In the genomic region with DNA sequence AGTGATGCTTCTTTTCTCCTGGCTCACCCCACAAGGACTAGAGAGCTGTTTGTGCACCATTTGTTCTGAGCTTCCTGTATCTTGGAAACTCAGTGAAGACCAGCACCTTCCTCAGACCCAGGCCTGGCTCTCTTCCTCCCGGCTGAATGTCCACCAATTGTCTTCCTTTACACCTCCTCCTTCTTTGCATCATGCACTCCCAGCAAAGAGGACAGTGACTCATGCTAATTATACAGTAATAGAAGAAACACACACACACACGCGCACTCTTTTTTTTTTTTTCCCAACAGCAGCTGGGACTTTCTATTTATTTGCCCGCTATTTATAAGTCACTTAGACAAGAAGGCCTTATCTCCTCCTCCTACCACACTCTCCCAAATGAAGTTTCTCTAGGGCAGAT, we compare ENCODE assay signal across 12 cellular contexts.
A peak's percentile ranks its signal among the peaks of the same experiment; 100 is the strongest.
DNase-seq lines count a peak whose midpoint lies in the region; ATAC-seq, FAIRE-seq and TF ChIP-seq lines count a peak whose summit lies in the region.
"Had no signal": no experiment of that assay in that cellular context is flagged by ENCODE, and none has a peak within 500 bp of the region (broad histone marks: within the 10 kb centered on the region; RNA-seq: fewer than 3 reads in every experiment).

No MANE protein-coding gene starts in this region.

- no peaks in the 10 kb centered on the region for H3K4me1 Mint-ChIP-seq in activated naive CD8-positive, alpha-beta T cell treated with anti-CD3 and anti-CD28 coated beads for 36 hours
- H3K4me1 Mint-ChIP-seq: central memory CD8-positive, alpha-beta T cell had no signal

- H3K4me3 ChIP-seq in keratinocyte (ENCODE audit: control insufficient read depth in 2 of 3, extremely low read depth in 1 of 3, insufficient read depth in 2 of 3, low read depth in 1 of 3, low read length in 3 of 3): no peak overlapping the region

- H3K27ac ChIP-seq in keratinocyte (ENCODE audit: control insufficient read depth, insufficient read depth, low read length): no peak overlapping the region

- no peaks in the 10 kb centered on the region for H3K4me1 ChIP-seq in keratinocyte (ENCODE audit: control insufficient read depth, extremely low read depth, insufficient read depth, low read length)

- no peak overlapping the region for H2AFZ ChIP-seq in keratinocyte (ENCODE audit: control insufficient read depth, low read length)

- H3K27ac Mint-ChIP-seq in activated naive CD8-positive, alpha-beta T cell treated with anti-CD3 and anti-CD28 coated beads for 36 hours: no peak overlapping the region
- H3K27ac Mint-ChIP-seq: activated CD8-positive, alpha-beta T cell treated with anti-CD3 and anti-CD28 coated beads for 36 hours had no signal

- no peaks in the 10 kb centered on the region for H3K36me3 ChIP-seq in keratinocyte (ENCODE audit: control insufficient read depth in 2 of 2, extremely low read depth in 1 of 2, insufficient read depth in 2 of 2, low read length in 2 of 2)

- H3K79me2 ChIP-seq in keratinocyte (ENCODE audit: control insufficient read depth, insufficient read depth, low read length): no peaks in the 10 kb centered on the region

- dilution Hi-C loops in keratinocyte (cut with MboI; ENCODE audit: extremely low pct_ligation_motif_present, low sequenced_read_pairs): no loop called here

- FAIRE-seq in keratinocyte (lab: Jason Lieb, UNC): no peak

- TF ChIP-seq CTCF in keratinocyte (optimal IDR thresholded peaks at IDR 0.05 in 1 of 3, IDR thresholded peaks at IDR 0.05 in 1 of 3, conservative IDR thresholded peaks at IDR 0.05 in 1 of 3; ENCODE audit: extremely low read depth in 1 of 3, insufficient read depth in 2 of 3, low read length in 3 of 3) (no peak), GM10248 (IDR thresholded peaks at IDR 0.05; ENCODE audit: control extremely low read depth, extremely low read depth, low read depth, missing control alignments) (no peak)

- H3K9me3 ChIP-seq in keratinocyte (ENCODE audit: control insufficient read depth, low read depth, low read length): no peaks in the 10 kb centered on the region

- intact Hi-C loops in Right ventricle myocardium inferior (cut with DNase I): no loop called here
- intact Hi-C loops in cardiac septum (cut with DNase I): no loop called here

- peak; percentile 74 for ATAC-seq in Right ventricle myocardium inferior
- ATAC-seq in GM18498 (IDR thresholded peaks at IDR 0.05; ENCODE audit: unreplicated experiment): no peak
- ATAC-seq: activated CD8-positive, alpha-beta T cell treated with anti-CD3 and anti-CD28 coated beads for 36 hours had no signal

- H4K20me1 ChIP-seq in keratinocyte (ENCODE audit: control insufficient read depth, extremely low read depth, insufficient read depth, low read length): no peaks in the 10 kb centered on the region

- H3K4me2 ChIP-seq in keratinocyte (ENCODE audit: control insufficient read depth, extremely low read depth, insufficient read depth, low read depth, low read length): peak overlapping the region; percentile 9

- H3K27me3 ChIP-seq in keratinocyte (ENCODE audit: control insufficient read depth, extremely low read depth, insufficient read depth, low read length): no peaks in the 10 kb centered on the region

- H3K4me3 Mint-ChIP-seq in activated naive CD8-positive, alpha-beta T cell treated with anti-CD3 and anti-CD28 coated beads for 36 hours: no peak overlapping the region
- H3K4me3 Mint-ChIP-seq: activated CD8-positive, alpha-beta T cell treated with anti-CD3 and anti-CD28 coated beads for 36 hours; central memory CD8-positive, alpha-beta T cell had no signal

- H3K9me1 ChIP-seq in keratinocyte (ENCODE audit: control insufficient read depth, extremely low read depth, insufficient read depth, low read length): no peaks in the 10 kb centered on the region

- POLR2A ChIA-PET in GM10248 (lab: Yijun Ruan, JAX): no interaction called here

- H3K36me3 Mint-ChIP-seq in activated naive CD8-positive, alpha-beta T cell treated with anti-CD3 and anti-CD28 coated beads for 36 hours: no peaks in the 10 kb centered on the region

- H3K27me3 Mint-ChIP-seq in activated naive CD8-positive, alpha-beta T cell treated with anti-CD3 and anti-CD28 coated beads for 36 hours: no peaks in the 10 kb centered on the region
- H3K27me3 Mint-ChIP-seq: activated CD8-positive, alpha-beta T cell treated with anti-CD3 and anti-CD28 coated beads for 36 hours; central memory CD8-positive, alpha-beta T cell had no signal

- H3K9ac ChIP-seq in keratinocyte (ENCODE audit: control insufficient read depth, extremely low read depth, insufficient read depth, low read length): no peak overlapping the region

- no peaks in the 10 kb centered on the region for H3K9me3 Mint-ChIP-seq in activated naive CD8-positive, alpha-beta T cell treated with anti-CD3 and anti-CD28 coated beads for 36 hours
- H3K9me3 Mint-ChIP-seq: activated CD8-positive, alpha-beta T cell treated with anti-CD3 and anti-CD28 coated beads for 36 hours; central memory CD8-positive, alpha-beta T cell had no signal

- DNase-seq in Right ventricle myocardium inferior (ENCODE audit: missing footprints): no peak
- DNase-seq in cardiac septum (ENCODE audit: low spot score): no peak
- DNase-seq in anterior cingulate cortex (lab: John Stamatoyannopoulos, UW): peak in 31 of 58 donors; percentile 4 to 79 (median 26)
- DNase-seq in keratinocyte (ENCODE audit: low read depth, low spot score): no peak
- DNase-seq in effector CD4-positive, alpha-beta T cell: no peak
- no peak for DNase-seq in GM10248 (ENCODE audit: extremely low spot score)
- no peak for DNase-seq in activated naive CD8-positive, alpha-beta T cell treated with anti-CD3 and anti-CD28 coated beads for 36 hours
- DNase-seq: activated CD8-positive, alpha-beta T cell treated with anti-CD3 and anti-CD28 coated beads for 36 hours; activated gamma-delta T cell; AML-193 had no signal

- CTCF ChIA-PET in GM10248 (lab: Yijun Ruan, JAX): no interaction called here

Comparison
In these comparisons a context has a peak if more than half of its experiments do, and no peak if none do; other contexts are left out.
1. DNase-seq: peak in anterior cingulate cortex (31 of 58); none in Right ventricle myocardium inferior (single experiment), cardiac septum (single experiment), keratinocyte (single experiment), effector CD4-positive, alpha-beta T cell (single experiment), GM10248 (single experiment) and activated naive CD8-positive, alpha-beta T cell treated with anti-CD3 and anti-CD28 coated beads for 36 hours (single experiment).